Comparison of ENCODE assay signal across 12 cellular contexts in genomic region chr2:170180031-170180566, GRCh38. TPM values are rescaled to one million over a fixed set of nuclear protein-coding genes. Genes with fewer than 3 reads are reported as not detected.
DNase-seq lines count a peak whose midpoint lies in the region; ATAC-seq and TF ChIP-seq lines count a peak whose summit lies in the region.
"Had no signal": no experiment of that assay in that cellular context is flagged by ENCODE, and none has a peak within 500 bp of the region (broad histone marks: within the 10 kb centered on the region; RNA-seq: fewer than 3 reads in every experiment).

No MANE protein-coding gene starts in this region.

- peak overlapping the region; percentile 45 for H3K27ac Mint-ChIP-seq in glutamatergic neuron (ENCODE audit: unreplicated experiment)
- H3K27ac Mint-ChIP-seq in HFFc6 = no peak overlapping the region
- no peak overlapping the region for H3K27ac Mint-ChIP-seq in naive thymus-derived CD4-positive, alpha-beta T cell

- H3K4me1 Mint-ChIP-seq in glutamatergic neuron (ENCODE audit: low read depth, unreplicated experiment) = peaks cover 25% of the 10 kb centered on the region
- peaks cover 13% of the 10 kb centered on the region; the same call in 1 of the 2 replicates for H3K4me1 Mint-ChIP-seq in HFFc6 (ENCODE audit: low read depth)
- peaks cover 0 to 3% (median 0%) of the 10 kb centered on the region in 7 donors for H3K4me1 Mint-ChIP-seq in naive thymus-derived CD4-positive, alpha-beta T cell

- TF ChIP-seq CTCF in glutamatergic neuron (IDR thresholded peaks at IDR 0.05; ENCODE audit: partially characterized antibody, unreplicated experiment) (no peak), HFFc6 (IDR thresholded peaks at IDR 0.05) (no peak), vagina (IDR thresholded peaks at IDR 0.05) (no peak)

- H3K36me3 Mint-ChIP-seq in glutamatergic neuron (ENCODE audit: unreplicated experiment) (no peaks in the 10 kb centered on the region), HFFc6 (ENCODE audit: low read depth) (no peaks in the 10 kb centered on the region)
- H3K36me3 Mint-ChIP-seq in naive thymus-derived CD4-positive, alpha-beta T cell = no peaks in the 10 kb centered on the region

- no peak overlapping the region for H3K4me3 Mint-ChIP-seq in glutamatergic neuron (ENCODE audit: unreplicated experiment)
- no peak overlapping the region for H3K4me3 Mint-ChIP-seq in HFFc6
- H3K4me3 Mint-ChIP-seq in naive thymus-derived CD4-positive, alpha-beta T cell = no peak overlapping the region

- H3K36me3 ChIP-seq in naive thymus-derived CD4-positive, alpha-beta T cell (ENCODE audit: control insufficient read depth in 2 of 3, insufficient read depth in 3 of 3, low read length in 3 of 3) = no peaks in the 10 kb centered on the region
- no peaks in the 10 kb centered on the region for H3K36me3 ChIP-seq in vagina

- H3K4me3 ChIP-seq in naive thymus-derived CD4-positive, alpha-beta T cell (ENCODE audit: low read length) = no peak overlapping the region
- H3K4me3 ChIP-seq in vagina = no peak overlapping the region

- peak; percentile 71 for ATAC-seq in GM18858 (IDR thresholded peaks at IDR 0.05; ENCODE audit: unreplicated experiment)
- peak; percentile 65 for ATAC-seq in GM21737 (IDR thresholded peaks at IDR 0.05; ENCODE audit: unreplicated experiment)
- peak; percentile 71 for ATAC-seq in HG03460 (IDR thresholded peaks at IDR 0.05; ENCODE audit: unreplicated experiment)
- no peak for ATAC-seq in naive thymus-derived CD4-positive, alpha-beta T cell
- ATAC-seq: Right ventricle myocardium inferior had no signal

- POLR2A ChIA-PET in naive thymus-derived CD4-positive, alpha-beta T cell (lab: Charles Lee) = no interaction called here

- H3K27me3 ChIP-seq in naive thymus-derived CD4-positive, alpha-beta T cell (ENCODE audit: control insufficient read depth in 2 of 2, insufficient read depth in 2 of 2, low read length in 2 of 2) = no peaks in the 10 kb centered on the region
- H3K27me3 ChIP-seq in vagina = no peaks in the 10 kb centered on the region

- DNase-seq in glutamatergic neuron = no peak
- no peak for DNase-seq in HFFc6
- no peak for DNase-seq in naive thymus-derived CD4-positive, alpha-beta T cell
- no peak for DNase-seq in vagina (ENCODE audit: extremely low spot score in 2 of 2)
- DNase-seq in head of caudate nucleus = no peak
- DNase-seq: effector memory CD4-positive, alpha-beta T cell; stimulated activated CD4-positive, alpha-beta T cell treated with anti-CD3 and anti-CD28 coated beads, Interleukin-4, amount 100 ng/mL, for 4 hours had no signal

- intact Hi-C loops in naive thymus-derived CD4-positive, alpha-beta T cell (cut with micrococcal nuclease) = no loop called here
- intact Hi-C loops in vagina (cut with DNase I) = no loop called here
- intact Hi-C loops in head of caudate nucleus (cut with DNase I) = no loop called here

- H3K27me3 Mint-ChIP-seq in glutamatergic neuron (ENCODE audit: unreplicated experiment) (peaks cover 5% of the 10 kb centered on the region), HFFc6 (ENCODE audit: insufficient read depth) (no peaks in the 10 kb centered on the region; the same call in none of the 2 replicates)
- H3K27me3 Mint-ChIP-seq in naive thymus-derived CD4-positive, alpha-beta T cell = no peaks in the 10 kb centered on the region

- CTCF ChIA-PET in naive thymus-derived CD4-positive, alpha-beta T cell (lab: Charles Lee) = no interaction called here

- no peak for TF ChIP-seq POLR2A in vagina (IDR thresholded peaks at IDR 0.05)

- H3K4me1 ChIP-seq in naive thymus-derived CD4-positive, alpha-beta T cell (ENCODE audit: control insufficient read depth in 2 of 2, insufficient read depth in 2 of 2, low read length in 2 of 2) = no peaks in the 10 kb centered on the region
- H3K4me1 ChIP-seq in vagina = no peaks in the 10 kb centered on the region

- H3K9me3 ChIP-seq in naive thymus-derived CD4-positive, alpha-beta T cell (ENCODE audit: control insufficient read depth in 2 of 3, low read length in 3 of 3) = no peaks in the 10 kb centered on the region
- peaks cover under 1% of the 10 kb centered on the region for H3K9me3 ChIP-seq in vagina

- no peak overlapping the region for H3K27ac ChIP-seq in naive thymus-derived CD4-positive, alpha-beta T cell (ENCODE audit: low read depth, low read length)
- no peak overlapping the region for H3K27ac ChIP-seq in vagina

- H3K9me3 Mint-ChIP-seq in glutamatergic neuron (ENCODE audit: unreplicated experiment) (peaks cover 3% of the 10 kb centered on the region), HFFc6 (no peaks in the 10 kb centered on the region)
- peaks cover 0 to 4% (median 0%) of the 10 kb centered on the region in 11 donors for H3K9me3 Mint-ChIP-seq in naive thymus-derived CD4-positive, alpha-beta T cell

RNA-seq across cellular contexts. Expression of gene MYO3B, which starts 2.2 kb away (rescaled TPM):
- total RNA-seq in glutamatergic neuron (ENCODE audit: unreplicated experiment) (0.22 TPM), vagina (0.49 TPM)
- total RNA-seq in HFFc6 (2021; fragmentation: NEBNext Ultra II Directional; extraction: Animal tissue kit (Norgen Biotek cat#: 25700)) = not detected
- total RNA-seq in naive thymus-derived CD4-positive, alpha-beta T cell = under 1 TPM in 2 of 5 experiments, not detected in 3; 0.66 to 0.82 TPM
- polyA plus RNA-seq in naive thymus-derived CD4-positive, alpha-beta T cell = not detected
- total RNA-seq: mesenteric fat pad, Right ventricle myocardium inferior had no signal
